9 cellular contexts compared by ENCODE assay signal in genomic region chr7:121187222-121187621, GRCh38.
DNase-seq lines count a peak whose midpoint lies in the region; ATAC-seq and TF ChIP-seq lines count a peak whose summit lies in the region.
"Had no signal": no experiment of that assay in that cellular context is flagged by ENCODE, and none has a peak within 500 bp of the region (broad histone marks: within the 10 kb centered on the region; RNA-seq: fewer than 3 reads in every experiment).

No MANE protein-coding gene starts in this region.

- TF ChIP-seq CTCF in MM.1S (IDR thresholded peaks at IDR 0.05; ENCODE audit: low read length): no peak
- TF ChIP-seq CTCF in GM10248 (IDR thresholded peaks at IDR 0.05; ENCODE audit: control extremely low read depth, extremely low read depth, low read depth, missing control alignments): no peak

- H3K4me3 Mint-ChIP-seq in activated CD8-positive, alpha-beta T cell treated with anti-CD3 and anti-CD28 coated beads, Interleukin-2, amount 10 ng/mL, durations not matched to agents 7 days and 5 days: no peak overlapping the region

- DNase-seq in MM.1S (peak; percentile 78), GM10248 (ENCODE audit: extremely low spot score) (no peak), retina (no peak)
- DNase-seq in stimulated activated CD4-positive, alpha-beta T cell treated with anti-CD3 and anti-CD28 coated beads, Interleukin-4, amount 100 ng/mL, for 24 hours: no peak
- no peak for DNase-seq in activated CD8-positive, alpha-beta T cell treated with anti-CD3 and anti-CD28 coated beads, Interleukin-2, amount 10 ng/mL, durations not matched to agents 7 days and 5 days
- DNase-seq: NCI-H1694 had no signal

- CTCF ChIA-PET in GM10248 (lab: Yijun Ruan, JAX): interaction anchor here (1.3 kb wide), 1 partner anchor 16 kb away, joined by 3 read pairs; no protein-coding TSS in a partner anchor
- CTCF ChIA-PET in activated CD8-positive, alpha-beta T cell treated with anti-CD3 and anti-CD28 coated beads, Interleukin-2, amount 10 ng/mL, durations not matched to agents 7 days and 5 days (lab: Charles Lee): no interaction called here

- H3K27me3 ChIP-seq in MM.1S (replicated peaks; ENCODE audit: insufficient read depth, low read length): no peaks in the 10 kb centered on the region

- peak; percentile 65 for ATAC-seq in GM18508 (IDR thresholded peaks at IDR 0.05; ENCODE audit: insufficient read depth, unreplicated experiment)
- ATAC-seq in GM21390 (IDR thresholded peaks at IDR 0.05; ENCODE audit: unreplicated experiment): peak; percentile 95
- peak; percentile 77 for ATAC-seq in HG03025 (IDR thresholded peaks at IDR 0.05; ENCODE audit: low FRiP score, unreplicated experiment)
- ATAC-seq in activated CD8-positive, alpha-beta T cell treated with anti-CD3 and anti-CD28 coated beads, Interleukin-2, amount 10 ng/mL, durations not matched to agents 7 days and 5 days: no peak

- H3K4me2 ChIP-seq in MM.1S (ENCODE audit: low read depth, low read length): peak overlapping the region; percentile 39; the same call in 1 of the 2 replicates

- no peak overlapping the region for H3K4me3 ChIP-seq in MM.1S (ENCODE audit: low read length)

- H3K9me2 ChIP-seq in MM.1S (replicated peaks; ENCODE audit: insufficient read depth, low read length): no peaks in the 10 kb centered on the region

- no peak overlapping the region; the same call in 1 of the 2 replicates for H2AFZ ChIP-seq in MM.1S (ENCODE audit: low read length)

- H3K9me3 Mint-ChIP-seq in activated CD8-positive, alpha-beta T cell treated with anti-CD3 and anti-CD28 coated beads, Interleukin-2, amount 10 ng/mL, durations not matched to agents 7 days and 5 days (ENCODE audit: insufficient read depth): no peaks in the 10 kb centered on the region

- H3K36me3 ChIP-seq in MM.1S (replicated peaks; ENCODE audit: insufficient read depth, low read length): no peaks in the 10 kb centered on the region

- H3K9ac ChIP-seq in MM.1S (ENCODE audit: low read length): no peak overlapping the region

- H4K20me1 ChIP-seq in MM.1S (ENCODE audit: insufficient read depth, low read length): no peaks in the 10 kb centered on the region

- H3K27me3 Mint-ChIP-seq in activated CD8-positive, alpha-beta T cell treated with anti-CD3 and anti-CD28 coated beads, Interleukin-2, amount 10 ng/mL, durations not matched to agents 7 days and 5 days (ENCODE audit: low read depth): peaks cover 5% of the 10 kb centered on the region

- no peaks in the 10 kb centered on the region for H3K4me1 Mint-ChIP-seq in activated CD8-positive, alpha-beta T cell treated with anti-CD3 and anti-CD28 coated beads, Interleukin-2, amount 10 ng/mL, durations not matched to agents 7 days and 5 days (ENCODE audit: low read depth)

- H3K27ac ChIP-seq in MM.1S (ENCODE audit: low read length): peak overlapping the region; percentile 6; the same call in 1 of the 2 replicates

- H3K9me3 ChIP-seq in MM.1S (replicated peaks; ENCODE audit: insufficient read depth, low read length): no peaks in the 10 kb centered on the region

- H3F3A ChIP-seq in MM.1S (ENCODE audit: insufficient read depth, low read length): peaks cover 6% of the 10 kb centered on the region

- H3K27ac Mint-ChIP-seq in activated CD8-positive, alpha-beta T cell treated with anti-CD3 and anti-CD28 coated beads, Interleukin-2, amount 10 ng/mL, durations not matched to agents 7 days and 5 days: no peak overlapping the region

- no peaks in the 10 kb centered on the region for H3K36me3 Mint-ChIP-seq in activated CD8-positive, alpha-beta T cell treated with anti-CD3 and anti-CD28 coated beads, Interleukin-2, amount 10 ng/mL, durations not matched to agents 7 days and 5 days (ENCODE audit: low read depth)

- peaks cover 12% of the 10 kb centered on the region for H3K4me1 ChIP-seq in MM.1S (ENCODE audit: low read length)

- H3K79me2 ChIP-seq in MM.1S (ENCODE audit: low read length): no peaks in the 10 kb centered on the region

- POLR2A ChIA-PET in GM10248 (lab: Yijun Ruan, JAX): no interaction called here
- POLR2A ChIA-PET in activated CD8-positive, alpha-beta T cell treated with anti-CD3 and anti-CD28 coated beads, Interleukin-2, amount 10 ng/mL, durations not matched to agents 7 days and 5 days (lab: Charles Lee): no interaction called here
